In genomic region chr20:50447102-50447804, GRCh38 we compare ENCODE assay signal across 9 cellular contexts.
"Had no signal": no experiment of that assay in that cellular context is flagged by ENCODE, and none has a peak within 500 bp of the region (broad histone marks: within the 10 kb centered on the region; RNA-seq: fewer than 3 reads in every experiment).

No MANE protein-coding gene starts in this region.

- H3K4me1 ChIP-seq: breast epithelium had no signal

- DNase-seq: activated effector memory CD4-positive, alpha-beta T cell treated with Interleukin-2 at 50 U/mL for 16 hours; foreskin fibroblast; glutamatergic neuron; substantia nigra had no signal

- H3K9me3 ChIP-seq: breast epithelium, esophagus muscularis mucosa, right atrium auricular region had no signal

- H3K4me3 ChIP-seq: breast epithelium, esophagus muscularis mucosa, right atrium auricular region had no signal

- H3K27me3 ChIP-seq: breast epithelium, right atrium auricular region had no signal

- H3K27ac ChIP-seq: breast epithelium, esophagus muscularis mucosa had no signal

- H3K36me3 ChIP-seq: breast epithelium, esophagus muscularis mucosa, right atrium auricular region had no signal

- FAIRE-seq: endometrium, small intestine had no signal
